ENCODE assay signal across 28 cellular contexts in the genomic region with DNA sequence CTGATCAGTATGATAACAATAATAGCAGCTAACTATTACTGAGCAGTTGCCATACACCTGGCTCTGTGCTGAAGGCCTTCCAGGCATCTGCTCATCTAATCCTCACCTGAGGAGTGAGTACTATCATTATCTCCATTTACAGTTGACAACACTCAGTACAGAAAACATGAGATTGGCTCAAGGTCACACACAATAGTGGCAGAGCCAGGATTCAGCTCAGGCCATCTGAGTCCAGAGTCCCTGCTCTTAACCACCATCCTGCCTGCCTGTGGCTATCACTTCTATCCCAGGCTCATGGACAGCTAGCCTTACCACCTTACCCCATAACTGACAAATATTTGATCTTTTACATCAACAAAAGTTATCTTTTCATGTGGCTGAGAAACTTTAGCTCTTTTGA.
"Had no signal": no experiment of that assay in that cellular context is flagged by ENCODE, and none has a peak within 500 bp of the region (broad histone marks: within the 10 kb centered on the region; RNA-seq: fewer than 3 reads in every experiment).

No MANE protein-coding gene starts in this region.

- DNase-seq: hippocampal formation; kidney glomerular epithelial cell; left cardiac atrium; left lung; mesendoderm; naive B cell; natural killer cell; nephron progenitor cell; occipital lobe; right lobe of liver; stimulated activated CD4-positive, alpha-beta T cell treated with anti-CD3 and anti-CD28 coated beads, Interleukin-12 subunit alpha, Interleukin-12 subunit beta, amount 100 ng/mL, for 4 hours; stimulated activated CD4-positive, alpha-beta T cell treated with anti-CD3 and anti-CD28 coated beads, Interleukin-15, amount 100 ng/mL, for 24 hours; stimulated activated CD4-positive, alpha-beta T cell treated with anti-CD3 and anti-CD28 coated beads, Interleukin-2, amount 100 ng/mL, for 24 hours; stimulated activated CD4-positive, alpha-beta T cell treated with anti-CD3 and anti-CD28 coated beads, Interleukin-4, amount 100 ng/mL, for 1 hour; stimulated activated naive B cell treated with anti-CD40 and anti-IgM and Interleukin-4, amounts not matched to agents 10 μg/mL and 1 μg/mL and 100 μg/mL, for 72 hours; stimulated activated naive CD8-positive, alpha-beta T cell treated with anti-CD3 and anti-CD28 coated beads, Interleukin-15, Interleukin-2, amounts not matched to agents 100 U/mL and 50 U/mL, for 24 hours; stomach; testis; thyroid gland; transverse colon; upper lobe of left lung had no signal

- H3K9me3 Mint-ChIP-seq: mesothelial cell of epicardium, naive B cell, natural killer cell, nephron progenitor cell, neural progenitor cell had no signal

- H3K27me3 ChIP-seq: left lung, neural progenitor cell, neutrophil, right atrium auricular region, right lobe of liver, stomach, testis, thyroid gland, transverse colon, upper lobe of left lung, vagina had no signal

- H3K9ac ChIP-seq: neural progenitor cell had no signal

- H3K4me3 Mint-ChIP-seq: mesothelial cell of epicardium; naive B cell; natural killer cell; nephron progenitor cell; neural progenitor cell; stimulated activated naive B cell treated with anti-CD40 and anti-IgM and Interleukin-4, amounts not matched to agents 10 μg/mL and 1 μg/mL and 100 μg/mL, for 72 hours had no signal

- H3K27me3 Mint-ChIP-seq: naive B cell; stimulated activated naive B cell treated with anti-CD40 and anti-IgM and Interleukin-4, amounts not matched to agents 10 μg/mL and 1 μg/mL and 100 μg/mL, for 72 hours had no signal

- H3K27ac ChIP-seq: left lung, neural progenitor cell, neutrophil, right atrium auricular region, right lobe of liver, testis, thyroid gland, transverse colon, upper lobe of left lung, vagina had no signal

- H3K36me3 Mint-ChIP-seq: mesothelial cell of epicardium; naive B cell; natural killer cell; stimulated activated naive B cell treated with anti-CD40 and anti-IgM and Interleukin-4, amounts not matched to agents 10 μg/mL and 1 μg/mL and 100 μg/mL, for 72 hours had no signal

- H3K4me1 ChIP-seq: left lung, right atrium auricular region, testis, upper lobe of left lung, vagina had no signal

- H3K36me3 ChIP-seq: left lung, neural progenitor cell, neutrophil, right atrium auricular region, right lobe of liver, stomach, thyroid gland, transverse colon, upper lobe of left lung, vagina had no signal

- H3K9me3 ChIP-seq: left lung, neutrophil, right atrium auricular region, right lobe of liver, stomach, testis, thyroid gland, transverse colon, upper lobe of left lung, vagina had no signal

- H3K27ac Mint-ChIP-seq: mesothelial cell of epicardium; naive B cell; natural killer cell; nephron progenitor cell; neural progenitor cell; progenitor cell of endocrine pancreas; stimulated activated naive B cell treated with anti-CD40 and anti-IgM and Interleukin-4, amounts not matched to agents 10 μg/mL and 1 μg/mL and 100 μg/mL, for 72 hours had no signal

- H3K4me1 Mint-ChIP-seq: naive B cell; natural killer cell; stimulated activated naive B cell treated with anti-CD40 and anti-IgM and Interleukin-4, amounts not matched to agents 10 μg/mL and 1 μg/mL and 100 μg/mL, for 72 hours had no signal

- H3K4me3 ChIP-seq: left lung, lung, neural progenitor cell, right atrium auricular region, right lobe of liver, stomach, testis, thyroid gland, transverse colon, upper lobe of left lung, vagina had no signal
